In the genomic region with DNA sequence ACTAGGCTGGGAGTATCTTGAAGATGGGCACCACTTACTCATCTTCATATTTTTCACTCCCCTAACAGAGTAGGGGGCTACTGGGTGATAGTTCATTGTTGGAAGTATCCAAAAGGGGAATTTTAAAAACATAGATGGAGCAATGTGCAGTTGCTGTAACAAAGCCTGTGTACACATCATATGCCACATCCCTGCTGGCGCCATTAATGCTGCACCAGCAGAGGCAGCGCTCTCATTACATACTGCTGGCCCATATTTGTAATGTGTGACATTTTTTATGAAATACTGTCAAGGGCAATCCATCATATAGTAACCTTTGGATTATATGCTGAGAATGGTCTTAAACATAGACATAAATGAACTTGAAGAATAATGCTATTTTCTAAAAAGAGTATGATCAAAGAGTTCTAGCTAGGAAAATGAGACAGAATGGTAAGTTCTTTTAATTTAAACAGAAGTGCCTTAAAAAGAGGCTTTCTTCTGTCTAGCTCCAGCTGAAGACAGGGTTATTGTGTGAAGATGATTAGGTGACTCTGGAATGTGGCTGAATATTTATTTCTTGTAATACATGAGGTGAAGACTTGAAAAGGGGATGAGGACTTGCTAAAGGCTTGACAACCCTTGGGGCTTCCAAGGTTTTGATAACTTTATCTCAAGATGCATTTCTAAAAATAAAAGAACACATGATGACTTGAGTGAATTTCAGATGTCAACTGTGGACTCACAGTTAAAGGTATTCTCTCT, we compare ENCODE assay signal across 27 cellular contexts. TPM values are rescaled to one million over a fixed set of nuclear protein-coding genes. Genes with fewer than 3 reads are reported as not detected.
DNase-seq lines count a peak whose midpoint lies in the region; ATAC-seq, FAIRE-seq and TF ChIP-seq lines count a peak whose summit lies in the region.
"Had no signal": no experiment of that assay in that cellular context is flagged by ENCODE, and none has a peak within 500 bp of the region (broad histone marks: within the 10 kb centered on the region; RNA-seq: fewer than 3 reads in every experiment).

No MANE protein-coding gene starts in this region.

- 0 out of 2 replicates have a peak overlapping the region, but pooled peaks have one; percentile 25 for H3K18ac ChIP-seq in IMR-90 (ENCODE audit: low read depth, low read length)

- no peaks in the 10 kb centered on the region for H3K79me2 ChIP-seq in astrocyte (ENCODE audit: insufficient read depth, low read length)
- H3K79me2 ChIP-seq in neural progenitor cell (ENCODE audit: low read depth), result no peaks in the 10 kb centered on the region

- H2AK9ac ChIP-seq in IMR-90 (replicated peaks; ENCODE audit: low read depth, low read length, poor library complexity), result no peak overlapping the region

- no peak overlapping the region for H2AFZ ChIP-seq in IMR-90 (replicated peaks; ENCODE audit: low read length, poor library complexity)
- H2AFZ ChIP-seq in astrocyte (ENCODE audit: low read depth, low read length), result no peak overlapping the region
- H2AFZ ChIP-seq in neural progenitor cell (replicated peaks), result no peak overlapping the region

- H2BK120ac ChIP-seq in IMR-90 (ENCODE audit: low read depth, low read length), result no peak overlapping the region

- no peaks in the 10 kb centered on the region for H3K9me3 Mint-ChIP-seq in astrocyte (ENCODE audit: unreplicated experiment)
- no peaks in the 10 kb centered on the region for H3K9me3 Mint-ChIP-seq in neural progenitor cell
- H3K9me3 Mint-ChIP-seq: activated B cell treated with CpG ODN at 0.5 μM for 24 hours; activated CD4-positive, alpha-beta T cell treated with anti-CD3 and anti-CD28 coated beads, Interleukin-2, amount 10 ng/mL, durations not matched to agents 7 days and 5 days; activated naive CD4-positive, alpha-beta T cell treated with anti-CD3 and anti-CD28 coated beads, Interleukin-2, amount 50 U/mL, for 24 hours; T-cell had no signal

- no peak overlapping the region for H3K14ac ChIP-seq in IMR-90 (replicated peaks; ENCODE audit: low read depth, low read length)

- H4K5ac ChIP-seq in IMR-90 (ENCODE audit: low read depth, low read length), result no peak overlapping the region

- dilution Hi-C loops in IMR-90 (cut with HindIII; ENCODE audit: low sequenced_read_pairs, unreplicated experiment), result no loop called here

- TF ChIP-seq POLR2A in IMR-90 (IDR thresholded peaks at IDR 0.05; ENCODE audit: low read depth, low read length), result no peak

- H3K36me3 ChIP-seq in IMR-90 (ENCODE audit: control insufficient read depth, insufficient read depth, low read length) (no peaks in the 10 kb centered on the region), astrocyte (ENCODE audit: insufficient read depth, low read length) (no peaks in the 10 kb centered on the region), neural progenitor cell (no peaks in the 10 kb centered on the region)
- H3K36me3 ChIP-seq: BLaER1, colonic mucosa, stomach, vagina had no signal

- no peak overlapping the region for H2BK15ac ChIP-seq in IMR-90 (ENCODE audit: low read depth, low read length)

- no peak overlapping the region for H3K9ac ChIP-seq in IMR-90 (ENCODE audit: low read depth, low read length)
- no peak overlapping the region for H3K9ac ChIP-seq in astrocyte (ENCODE audit: low read length)
- H3K9ac ChIP-seq in neural progenitor cell, result no peak overlapping the region
- H3K9ac ChIP-seq: BLaER1 had no signal

- peaks cover 13% of the 10 kb centered on the region for H3K4me1 ChIP-seq in IMR-90 (ENCODE audit: control insufficient read depth, insufficient read depth, low read length)
- no peaks in the 10 kb centered on the region for H3K4me1 ChIP-seq in astrocyte (ENCODE audit: insufficient read depth, low read length)
- peaks cover 10% of the 10 kb centered on the region for H3K4me1 ChIP-seq in neural progenitor cell
- H3K4me1 ChIP-seq: colonic mucosa had no signal

- no peak overlapping the region for H2BK5ac ChIP-seq in IMR-90 (ENCODE audit: low read depth, low read length, poor library complexity, severe bottlenecking)

- peaks cover 33% of the 10 kb centered on the region for H3K27me3 ChIP-seq in IMR-90 (ENCODE audit: control insufficient read depth, insufficient read depth, low read length)
- H3K27me3 ChIP-seq in astrocyte (ENCODE audit: insufficient read depth, low read length), result peaks cover 27% of the 10 kb centered on the region
- H3K27me3 ChIP-seq in neural progenitor cell, result peaks cover 50% of the 10 kb centered on the region
- H3K27me3 ChIP-seq: vagina had no signal

- H4K20me1 ChIP-seq in IMR-90 (ENCODE audit: insufficient read depth, low read length) (no peaks in the 10 kb centered on the region), astrocyte (ENCODE audit: insufficient read depth, low read length) (no peaks in the 10 kb centered on the region), neural progenitor cell (ENCODE audit: low read depth) (no peaks in the 10 kb centered on the region)
- H4K20me1 ChIP-seq: BLaER1 had no signal

- H3K27ac Mint-ChIP-seq in astrocyte (ENCODE audit: unreplicated experiment), result no peak overlapping the region
- no peak overlapping the region for H3K27ac Mint-ChIP-seq in neural progenitor cell
- H3K27ac Mint-ChIP-seq: activated B cell treated with CpG ODN at 0.5 μM for 24 hours; activated CD4-positive, alpha-beta T cell treated with anti-CD3 and anti-CD28 coated beads, Interleukin-2, amount 10 ng/mL, durations not matched to agents 7 days and 5 days; activated naive CD4-positive, alpha-beta T cell treated with anti-CD3 and anti-CD28 coated beads, Interleukin-2, amount 50 U/mL, for 24 hours; T-cell had no signal

- no peak overlapping the region for H3K27ac ChIP-seq in IMR-90 (ENCODE audit: insufficient read depth, low read length)
- no peak overlapping the region for H3K27ac ChIP-seq in astrocyte (ENCODE audit: low read depth, low read length)
- no peak overlapping the region for H3K27ac ChIP-seq in neural progenitor cell
- H3K27ac ChIP-seq: BLaER1, colonic mucosa, epithelial cell of prostate, stomach, vagina had no signal

- H3K36me3 Mint-ChIP-seq in astrocyte (ENCODE audit: low read depth, unreplicated experiment) (peaks cover 5% of the 10 kb centered on the region), neural progenitor cell (no peaks in the 10 kb centered on the region)
- H3K36me3 Mint-ChIP-seq: activated naive CD4-positive, alpha-beta T cell treated with anti-CD3 and anti-CD28 coated beads, Interleukin-2, amount 50 U/mL, for 24 hours; T-cell had no signal

- TF ChIP-seq RAD21 in IMR-90 (IDR thresholded peaks at IDR 0.05; ENCODE audit: low read length), result no peak

- H3K4ac ChIP-seq in IMR-90 (ENCODE audit: low read depth, low read length), result no peak overlapping the region

- H3K4me2 ChIP-seq in IMR-90 (ENCODE audit: low read depth, low read length) (no peak overlapping the region), astrocyte (ENCODE audit: low read length) (no peak overlapping the region), neural progenitor cell (no peak overlapping the region)
- H3K4me2 ChIP-seq: BLaER1 had no signal

- no peak for FAIRE-seq in astrocyte (lab: Jason Lieb, UNC)

- H2AK5ac ChIP-seq in IMR-90 (ENCODE audit: low read depth, low read length), result no peak overlapping the region

- peak; percentile 4 for DNase-seq in EL
- DNase-seq in IMR-90, result peak; percentile 29
- peak; percentile 33 for DNase-seq in astrocyte (ENCODE audit: low read depth)
- no peak for DNase-seq in neural progenitor cell (ENCODE audit: low spot score)
- DNase-seq in NCI-H446 (lab: John Stamatoyannopoulos, UW), result no peak
- DNase-seq in Right ventricle myocardium superior, result no peak
- DNase-seq in DMS79 treated with DMSO at 0.1 percent for 48 hours (lab: John Stamatoyannopoulos, UW), result no peak
- DNase-seq: activated B cell treated with CpG ODN at 0.5 μM for 24 hours; activated CD4-positive, alpha-beta T cell treated with anti-CD3 and anti-CD28 coated beads, Interleukin-2, amount 10 ng/mL, durations not matched to agents 7 days and 5 days; amniotic stem cell; colonic mucosa; effector memory CD4-positive, alpha-beta T cell; GF-D8; NCI-H1048; NCI-H2029; NCI-H446 treated with DMSO at 0.1 percent for 48 hours; right cardiac atrium; RPMI8226; stimulated activated CD8-positive, alpha-beta memory T cell treated with anti-CD3 and anti-CD28 coated beads, Interleukin-4, amount 100 ng/mL, for 48 hours; stomach; T-cell had no signal

- H3K9me3 ChIP-seq in IMR-90 (ENCODE audit: control insufficient read depth, insufficient read depth, low read length), result peaks cover 2% of the 10 kb centered on the region; the same call in 1 of the 2 replicates
- H3K9me3 ChIP-seq in astrocyte (ENCODE audit: insufficient read depth, low read depth, low read length), result no peaks in the 10 kb centered on the region
- H3K9me3 ChIP-seq in neural progenitor cell (ENCODE audit: low read depth), result no peaks in the 10 kb centered on the region
- H3K9me3 ChIP-seq: colonic mucosa, stomach, vagina had no signal

- no peak overlapping the region for H2BK20ac ChIP-seq in IMR-90 (ENCODE audit: low read depth, low read length)

- H4K8ac ChIP-seq in IMR-90 (ENCODE audit: low read depth in 2 of 2, low read length in 2 of 2), result no peak overlapping the region

- no peaks in the 10 kb centered on the region for H3F3A ChIP-seq in neural progenitor cell (ENCODE audit: low read depth)

- POLR2A ChIA-PET in IMR-90 (lab: Charles Lee; ENCODE audit: unreplicated experiment), result no interaction called here

- ATAC-seq in IMR-90 (ENCODE audit: low read depth) (no peak), Right ventricle myocardium superior (ENCODE audit: poor library complexity) (no peak)
- ATAC-seq: left lobe of liver, right cardiac atrium, T-cell had no signal

- CTCF ChIA-PET in IMR-90 (lab: Yijun Ruan, JAX), result no interaction called here

- H3K4me3 Mint-ChIP-seq in astrocyte (ENCODE audit: unreplicated experiment) (no peak overlapping the region), neural progenitor cell (peak overlapping the region; percentile 41)
- H3K4me3 Mint-ChIP-seq: activated B cell treated with CpG ODN at 0.5 μM for 24 hours; activated CD4-positive, alpha-beta T cell treated with anti-CD3 and anti-CD28 coated beads, Interleukin-2, amount 10 ng/mL, durations not matched to agents 7 days and 5 days; activated naive CD4-positive, alpha-beta T cell treated with anti-CD3 and anti-CD28 coated beads, Interleukin-2, amount 50 U/mL, for 24 hours; T-cell had no signal

- H3K27me3 Mint-ChIP-seq in astrocyte (ENCODE audit: low read depth, unreplicated experiment), result peaks cover 16% of the 10 kb centered on the region
- peaks cover 5% of the 10 kb centered on the region for H3K27me3 Mint-ChIP-seq in neural progenitor cell (ENCODE audit: insufficient read depth, low read depth)

- no peaks in the 10 kb centered on the region for H3K9me1 ChIP-seq in IMR-90 (ENCODE audit: insufficient read depth, low read length)

- no peak overlapping the region for H3K23ac ChIP-seq in IMR-90 (ENCODE audit: low read depth, low read length)

- no peaks in the 10 kb centered on the region for H3K79me1 ChIP-seq in IMR-90 (ENCODE audit: low read depth in 1 of 2, low read length in 2 of 2)

- H3K4me3 ChIP-seq in IMR-90 (ENCODE audit: insufficient read depth, low read depth, low read length) (no peak overlapping the region), astrocyte (ENCODE audit: insufficient read depth, low read depth, low read length) (no peak overlapping the region), neural progenitor cell (no peak overlapping the region)
- H3K4me3 ChIP-seq: BLaER1, colonic mucosa, stomach, vagina had no signal

- TF ChIP-seq CTCF in IMR-90 (conservative IDR thresholded peaks at IDR 0.05; ENCODE audit: low read depth, low read length), result no peak
- TF ChIP-seq CTCF in astrocyte (IDR thresholded peaks at IDR 0.05; ENCODE audit: insufficient read depth, low read depth, low read length), result no peak
- TF ChIP-seq CTCF in neural progenitor cell (IDR thresholded peaks at IDR 0.05), result no peak

- H3K4me1 Mint-ChIP-seq in astrocyte (ENCODE audit: low read depth, unreplicated experiment) (peaks cover 47% of the 10 kb centered on the region), neural progenitor cell (peaks cover 25% of the 10 kb centered on the region)

- H3K56ac ChIP-seq in IMR-90 (ENCODE audit: extremely low read depth, insufficient read depth, low read length), result no peak overlapping the region

- BruUV-seq in IMR-90 (replicated peaks; lab: Mats Ljungman, UMichigan), result no TSS peak

- in situ Hi-C loops in IMR-90 (cut with MboI; ENCODE audit: low sequenced_read_pairs), result no loop called here

- intact Hi-C loops in IMR-90 (cut with micrococcal nuclease) (no loop called here), Right ventricle myocardium superior (cut with DNase I) (no loop called here)

- no peak overlapping the region for H4K91ac ChIP-seq in IMR-90 (ENCODE audit: insufficient read depth, low read depth, low read length)

- no CpG with 5 or more reads among the region's 2 CpGs for WGBS in IMR-90 (ENCODE audit: extremely low coverage in 2 of 2, insufficient read length in 1 of 2), 2 experiments

RNA-seq across cellular contexts. Expression of gene TMEM178A, which starts 2.4 kb away (rescaled TPM):
- total RNA-seq in IMR-90 (2012; rRNA removed), result 0.18 and 0.28 TPM in 2 replicates
- polyA plus RNA-seq in IMR-90 (2012; rRNA removed), result 1.1 and 1.8 TPM in 2 replicates
- 0.24 and 0.34 TPM in 2 replicates for polyA plus RNA-seq in IMR-90 (2012; cell fraction: cytosol; rRNA removed)
- polyA plus RNA-seq in IMR-90 (2012; cell fraction: nucleus; rRNA removed; ENCODE audit: low replicate concordance), result 20.8 and 51.8 TPM in 2 replicates
- total RNA-seq in astrocyte, result 28.7 and 41.6 TPM in 2 replicates
- 11.8 and 19.2 TPM in 2 replicates for total RNA-seq in neural progenitor cell (ENCODE audit: low replicate concordance)
- total RNA-seq in Right ventricle myocardium superior, result 1.9 TPM
- total RNA-seq: activated B cell treated with CpG ODN at 0.5 μM for 24 hours; activated CD8-positive, alpha-beta memory T cell treated with anti-CD3 and anti-CD28 coated beads for 36 hours had no signal

Comparison
In these comparisons a context has a peak if more than half of its experiments do, and no peak if none do; other contexts are left out.
1. DNase-seq: peak in EL (single experiment), IMR-90 (single experiment) and astrocyte (single experiment); none in neural progenitor cell (single experiment), NCI-H446 (0 of 2), Right ventricle myocardium superior (single experiment) and DMS79 treated with DMSO at 0.1 percent for 48 hours (single experiment).